In genomic region chr16:9597967-9598730, GRCh38 we compare ENCODE assay signal across 1 cellular context.
TF ChIP-seq lines count a peak whose summit lies in the region.

No MANE protein-coding gene starts in this region.

TF ChIP-seq in K562, 482 proteins besides CTCF, POLR2A, EP300 and RAD21 (continued from another document and continues in another):
- TF ChIP-seq CHAMP1 (IDR thresholded peaks at IDR 0.05) (0 out of 2 replicates have a peak, but pooled peaks have one; percentile 7), TEAD4 (IDR thresholded peaks at IDR 0.05; ENCODE audit: low read length) (peak; percentile 95), TEAD4 (CRISPR knock-in tag; IDR thresholded peaks at IDR 0.05; ENCODE audit: borderline replicate concordance) (no peak), BRD9 (IDR thresholded peaks at IDR 0.05; ENCODE audit: low read depth, partially characterized antibody) (peak; percentile 96), DDX20 (tag; IDR thresholded peaks at IDR 0.05; ENCODE audit: low read depth) (no peak), HBP1 (CRISPR knock-in tag; IDR thresholded peaks at IDR 0.05) (0 out of 2 replicates have a peak, but pooled peaks have one; percentile 10), FOXP4 (CRISPR knock-in tag; IDR thresholded peaks at IDR 0.05; ENCODE audit: borderline replicate concordance) (no peak), CREB1 (IDR thresholded peaks at IDR 0.05) (0 out of 2 replicates have a peak, but pooled peaks have one; percentile 23), CREB1 (CRISPR knock-in tag; IDR thresholded peaks at IDR 0.05) (no peak), ZNF23 (CRISPR knock-in tag; IDR thresholded peaks at IDR 0.05) (no peak), SETDB1 (IDR thresholded peaks at IDR 0.05; ENCODE audit: low read length) (no peak), PCBP1 (IDR thresholded peaks at IDR 0.05; ENCODE audit: low read depth, low read length, poor library complexity, severe bottlenecking) (no peak), THRA (IDR thresholded peaks at IDR 0.05) (no peak), HEY1 (CRISPR knock-in tag; IDR thresholded peaks at IDR 0.05; ENCODE audit: borderline replicate concordance) (0 out of 2 replicates have a peak, but pooled peaks have one; percentile 60), CUX1 (CRISPR knock-in tag; IDR thresholded peaks at IDR 0.05) (no peak), NCOA6 (IDR thresholded peaks at IDR 0.05) (no peak), SAP30 (IDR thresholded peaks at IDR 0.05; ENCODE audit: borderline replicate concordance, insufficient read depth, low read depth, low read length, poor library complexity, severe bottlenecking) (no peak), NR4A1 (CRISPR knock-in tag; IDR thresholded peaks at IDR 0.05) (no peak), NR4A1 (tag; IDR thresholded peaks at IDR 0.05) (no peak; the same call in 1 of the 2 replicates), RB1 (IDR thresholded peaks at IDR 0.05; ENCODE audit: low read depth) (no peak), SMARCB1 (IDR thresholded peaks at IDR 0.05; ENCODE audit: insufficient read length, low read depth) (no peak), ESRRA (IDR thresholded peaks at IDR 0.05; ENCODE audit: borderline replicate concordance, low read depth) (0 out of 2 replicates have a peak, but pooled peaks have one; percentile 40), FIP1L1 (IDR thresholded peaks at IDR 0.05; ENCODE audit: low read depth, low read length, poor library complexity, severe bottlenecking) (no peak), ZNF512 (tag; IDR thresholded peaks at IDR 0.05) (no peak), MCM3 (IDR thresholded peaks at IDR 0.05) (no peak), UBTF (IDR thresholded peaks at IDR 0.05; ENCODE audit: borderline replicate concordance in 1 of 2, low read depth in 2 of 2, low read length in 2 of 2) (no peak), OTX1 (CRISPR knock-in tag; IDR thresholded peaks at IDR 0.05) (no peak), SAFB (IDR thresholded peaks at IDR 0.05; ENCODE audit: borderline replicate concordance, low read depth, low read length) (no peak), ZNF589 (CRISPR knock-in tag; IDR thresholded peaks at IDR 0.05; ENCODE audit: low read depth) (peak; percentile 94), HMGXB4 (CRISPR knock-in tag; IDR thresholded peaks at IDR 0.05) (no peak), RAD51 (IDR thresholded peaks at IDR 0.05; ENCODE audit: borderline replicate concordance, low read depth) (no peak), SIN3A (IDR thresholded peaks at IDR 0.05; ENCODE audit: borderline replicate concordance in 2 of 2, control insufficient read depth in 1 of 2, low read depth in 2 of 2, low read length in 2 of 2) (no peak), PATZ1 (CRISPR knock-in tag; IDR thresholded peaks at IDR 0.05; ENCODE audit: borderline replicate concordance) (no peak; the same call in 1 of the 2 replicates), CXXC5 (CRISPR knock-in tag; IDR thresholded peaks at IDR 0.05) (peak; percentile 65), YBX1 (IDR thresholded peaks at IDR 0.05) (no peak)
